In the genomic region with DNA sequence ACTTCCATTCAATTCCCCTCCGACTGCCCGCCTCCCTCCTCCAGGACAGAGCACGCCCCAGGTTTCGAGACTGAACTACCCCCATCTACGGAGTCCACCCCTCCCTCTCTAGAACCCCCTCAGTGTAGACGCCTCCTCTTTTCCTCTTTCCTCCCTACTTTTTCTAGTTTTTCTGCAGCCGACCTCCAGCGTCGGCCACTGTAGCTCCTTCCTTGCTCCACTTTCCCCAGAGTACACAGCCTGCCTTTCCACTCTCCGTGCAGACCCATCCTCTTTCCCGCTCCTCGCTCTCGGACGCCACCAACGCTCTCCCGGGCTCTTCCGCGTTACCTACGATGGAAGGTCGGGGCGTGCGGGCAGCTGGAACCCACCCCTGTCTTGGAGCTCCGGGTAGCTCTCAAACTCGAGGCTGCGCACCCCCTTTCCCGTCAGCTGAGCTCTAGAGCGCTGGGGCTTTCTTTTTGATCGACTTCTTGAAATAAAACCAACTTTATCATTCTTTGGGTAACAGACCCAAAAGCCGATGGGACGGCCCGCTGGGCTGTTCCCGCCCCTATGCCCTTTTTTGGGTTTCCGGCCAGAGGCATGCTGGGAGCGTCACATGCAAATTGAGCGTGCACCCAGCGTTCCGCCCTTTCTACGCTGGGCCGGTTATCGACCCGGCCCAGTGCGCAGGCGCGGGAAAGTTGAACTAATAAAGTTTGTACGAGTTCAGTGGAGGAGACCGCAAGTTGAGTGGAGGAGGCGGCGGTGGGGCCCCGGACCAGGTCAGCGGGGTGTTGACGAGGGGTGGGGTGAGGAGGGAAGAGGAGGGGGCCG, we compare ENCODE assay signal across 1 cellular context.
TF ChIP-seq lines count a peak whose summit lies in the region.

A gene with protein sequence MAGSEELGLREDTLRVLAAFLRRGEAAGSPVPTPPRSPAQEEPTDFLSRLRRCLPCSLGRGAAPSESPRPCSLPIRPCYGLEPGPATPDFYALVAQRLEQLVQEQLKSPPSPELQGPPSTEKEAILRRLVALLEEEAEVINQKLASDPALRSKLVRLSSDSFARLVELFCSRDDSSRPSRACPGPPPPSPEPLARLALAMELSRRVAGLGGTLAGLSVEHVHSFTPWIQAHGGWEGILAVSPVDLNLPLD (plus strand): TSS at position 633 of the 819 bp plus-strand sequence. CDS start 760 bp downstream, outside the sequence.
A gene with protein sequence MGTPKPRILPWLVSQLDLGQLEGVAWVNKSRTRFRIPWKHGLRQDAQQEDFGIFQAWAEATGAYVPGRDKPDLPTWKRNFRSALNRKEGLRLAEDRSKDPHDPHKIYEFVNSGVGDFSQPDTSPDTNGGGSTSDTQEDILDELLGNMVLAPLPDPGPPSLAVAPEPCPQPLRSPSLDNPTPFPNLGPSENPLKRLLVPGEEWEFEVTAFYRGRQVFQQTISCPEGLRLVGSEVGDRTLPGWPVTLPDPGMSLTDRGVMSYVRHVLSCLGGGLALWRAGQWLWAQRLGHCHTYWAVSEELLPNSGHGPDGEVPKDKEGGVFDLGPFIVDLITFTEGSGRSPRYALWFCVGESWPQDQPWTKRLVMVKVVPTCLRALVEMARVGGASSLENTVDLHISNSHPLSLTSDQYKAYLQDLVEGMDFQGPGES (minus strand): TSS at position 557 of the 819 bp plus-strand sequence. CDS start 1,019 bp downstream, outside the sequence.

TF ChIP-seq in IMR-90, 13 proteins besides CTCF, POLR2A, EP300 and RAD21:
- peak; percentile 29; the same call in 1 of the 2 replicates for TF ChIP-seq MAZ (IDR thresholded peaks at IDR 0.05; ENCODE audit: borderline replicate concordance, low read depth, low read length)
- TF ChIP-seq SMC3 (IDR thresholded peaks at IDR 0.05; ENCODE audit: low read depth, low read length) = no peak
- no peak for TF ChIP-seq RFX5 (IDR thresholded peaks at IDR 0.05; ENCODE audit: low read depth, low read length)
- TF ChIP-seq, protein P1, sequence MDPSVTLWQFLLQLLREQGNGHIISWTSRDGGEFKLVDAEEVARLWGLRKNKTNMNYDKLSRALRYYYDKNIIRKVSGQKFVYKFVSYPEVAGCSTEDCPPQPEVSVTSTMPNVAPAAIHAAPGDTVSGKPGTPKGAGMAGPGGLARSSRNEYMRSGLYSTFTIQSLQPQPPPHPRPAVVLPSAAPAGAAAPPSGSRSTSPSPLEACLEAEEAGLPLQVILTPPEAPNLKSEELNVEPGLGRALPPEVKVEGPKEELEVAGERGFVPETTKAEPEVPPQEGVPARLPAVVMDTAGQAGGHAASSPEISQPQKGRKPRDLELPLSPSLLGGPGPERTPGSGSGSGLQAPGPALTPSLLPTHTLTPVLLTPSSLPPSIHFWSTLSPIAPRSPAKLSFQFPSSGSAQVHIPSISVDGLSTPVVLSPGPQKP (IDR thresholded peaks at IDR 0.05; ENCODE audit: borderline replicate concordance, low read depth, low read length) = peak; percentile 99
- TF ChIP-seq RCOR1 (IDR thresholded peaks at IDR 0.05; ENCODE audit: insufficient replicate concordance, low read length) = no peak
- no peak for TF ChIP-seq CHD1 (IDR thresholded peaks at IDR 0.05; ENCODE audit: low read depth, low read length)
- TF ChIP-seq CEBPB (IDR thresholded peaks at IDR 0.05; ENCODE audit: low read depth, low read length) = no peak
- TF ChIP-seq BHLHE40 (IDR thresholded peaks at IDR 0.05; ENCODE audit: low read depth, low read length) = peak; percentile 18; the same call in 1 of the 2 replicates
- no peak for TF ChIP-seq MAFK (IDR thresholded peaks at IDR 0.05; ENCODE audit: low read depth, low read length)
- peak; percentile 67; the same call in 1 of the 2 replicates for TF ChIP-seq MXI1 (IDR thresholded peaks at IDR 0.05; ENCODE audit: borderline replicate concordance, low read depth, low read length)
- TF ChIP-seq, protein P2, sequence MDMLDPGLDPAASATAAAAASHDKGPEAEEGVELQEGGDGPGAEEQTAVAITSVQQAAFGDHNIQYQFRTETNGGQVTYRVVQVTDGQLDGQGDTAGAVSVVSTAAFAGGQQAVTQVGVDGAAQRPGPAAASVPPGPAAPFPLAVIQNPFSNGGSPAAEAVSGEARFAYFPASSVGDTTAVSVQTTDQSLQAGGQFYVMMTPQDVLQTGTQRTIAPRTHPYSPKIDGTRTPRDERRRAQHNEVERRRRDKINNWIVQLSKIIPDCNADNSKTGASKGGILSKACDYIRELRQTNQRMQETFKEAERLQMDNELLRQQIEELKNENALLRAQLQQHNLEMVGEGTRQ (IDR thresholded peaks at IDR 0.05; ENCODE audit: low read depth, low read length) = peak; percentile 79
- no peak for TF ChIP-seq NFE2L2 (IDR thresholded peaks at IDR 0.05; ENCODE audit: low read depth, low read length)
- TF ChIP-seq FOS (IDR thresholded peaks at IDR 0.05; ENCODE audit: low read depth, low read length) = no peak
